10 cellular contexts compared by ENCODE assay signal in the genomic region with DNA sequence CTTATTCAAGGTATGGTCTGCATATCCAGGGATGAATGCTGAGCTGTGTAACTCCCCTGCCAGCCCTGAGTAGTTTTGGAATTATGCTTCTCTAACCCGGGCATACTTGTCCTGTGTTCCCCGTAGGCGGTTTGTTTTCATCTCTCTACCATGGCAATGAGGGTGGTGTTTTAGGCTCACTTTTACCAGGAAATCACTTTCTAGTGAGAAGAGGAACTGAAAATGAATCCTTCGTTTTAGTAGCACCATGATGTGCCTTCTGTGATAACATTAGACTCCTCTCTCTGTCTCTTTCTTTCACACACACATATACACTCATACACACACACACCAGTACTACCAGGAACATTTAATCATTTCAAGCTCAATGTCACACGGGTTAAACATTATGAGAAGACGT. TPM values are rescaled to one million over a fixed set of nuclear protein-coding genes. Genes with fewer than 3 reads are reported as not detected.
DNase-seq lines count a peak whose midpoint lies in the region; ATAC-seq and TF ChIP-seq lines count a peak whose summit lies in the region.
"Had no signal": no experiment of that assay in that cellular context is flagged by ENCODE, and none has a peak within 500 bp of the region (broad histone marks: within the 10 kb centered on the region; RNA-seq: fewer than 3 reads in every experiment).

No MANE protein-coding gene starts in this region.

- DNase-seq in OCI-M1 (lab: John Stamatoyannopoulos, UW) (peak; percentile 3), NCI-H187 (lab: John Stamatoyannopoulos, UW) (no peak), esophagus squamous epithelium (lab: John Stamatoyannopoulos, UW) (no peak), NCI-H2081 treated with DMSO at 0.1 percent for 48 hours (lab: John Stamatoyannopoulos, UW) (no peak)
- no peak for DNase-seq in activated CD4-positive, alpha-beta memory T cell treated with anti-CD3 and anti-CD28 coated beads, Interleukin-2, amount 10 ng/mL, durations not matched to agents 7 days and 5 days
- DNase-seq: activated CD4-positive, alpha-beta T cell treated with anti-CD3 and anti-CD28 coated beads, Interleukin-2, amount 10 ng/mL, durations not matched to agents 24 days and 14 days; NCI-H82 had no signal

- intact Hi-C loops in esophagus squamous epithelium (cut with DNase I): no loop called here

- TF ChIP-seq CTCF in esophagus squamous epithelium (IDR thresholded peaks at IDR 0.05): no peak

- no peaks in the 10 kb centered on the region for H3K9me3 ChIP-seq in esophagus squamous epithelium

- H3K27ac Mint-ChIP-seq in activated CD4-positive, alpha-beta memory T cell treated with anti-CD3 and anti-CD28 coated beads, Interleukin-2, amount 10 ng/mL, durations not matched to agents 7 days and 5 days: no peak overlapping the region
- H3K27ac Mint-ChIP-seq: activated CD4-positive, alpha-beta T cell treated with anti-CD3 and anti-CD28 coated beads, Interleukin-2, amount 10 ng/mL, durations not matched to agents 24 days and 14 days had no signal

- peaks cover 38% of the 10 kb centered on the region for H3K27me3 Mint-ChIP-seq in activated CD4-positive, alpha-beta memory T cell treated with anti-CD3 and anti-CD28 coated beads, Interleukin-2, amount 10 ng/mL, durations not matched to agents 7 days and 5 days

- H3K4me3 ChIP-seq in esophagus squamous epithelium: no peak overlapping the region

- H3K36me3 ChIP-seq in esophagus squamous epithelium: no peaks in the 10 kb centered on the region

- H3K27me3 ChIP-seq in esophagus squamous epithelium: peaks cover 0 to 4% (median 0%) of the 10 kb centered on the region in 4 donors

- 47 to 64% methylated on average over 6 of the region's 6 CpGs for WGBS in esophagus squamous epithelium, 2 donors

- peaks cover 5% of the 10 kb centered on the region for H3K4me1 Mint-ChIP-seq in activated CD4-positive, alpha-beta memory T cell treated with anti-CD3 and anti-CD28 coated beads, Interleukin-2, amount 10 ng/mL, durations not matched to agents 7 days and 5 days

- peak; percentile 99 for ATAC-seq in GM18498 (IDR thresholded peaks at IDR 0.05; ENCODE audit: unreplicated experiment)
- ATAC-seq in GM19468 (IDR thresholded peaks at IDR 0.05; ENCODE audit: extremely low read depth, unreplicated experiment): peak; percentile 74
- ATAC-seq in HG03066 (IDR thresholded peaks at IDR 0.05; ENCODE audit: low read depth, unreplicated experiment): peak; percentile 98

- H3K36me3 Mint-ChIP-seq in activated CD4-positive, alpha-beta memory T cell treated with anti-CD3 and anti-CD28 coated beads, Interleukin-2, amount 10 ng/mL, durations not matched to agents 7 days and 5 days (ENCODE audit: low read depth): no peaks in the 10 kb centered on the region

- CTCF ChIA-PET in activated CD4-positive, alpha-beta memory T cell treated with anti-CD3 and anti-CD28 coated beads, Interleukin-2, amount 10 ng/mL, durations not matched to agents 7 days and 5 days (lab: Charles Lee): no interaction called here

- H3K9me3 Mint-ChIP-seq in activated CD4-positive, alpha-beta memory T cell treated with anti-CD3 and anti-CD28 coated beads, Interleukin-2, amount 10 ng/mL, durations not matched to agents 7 days and 5 days: peaks cover 4% of the 10 kb centered on the region

- no peaks in the 10 kb centered on the region for H3K4me1 ChIP-seq in esophagus squamous epithelium

- no peak for TF ChIP-seq POLR2A in esophagus squamous epithelium (IDR thresholded peaks at IDR 0.05)

- no peak overlapping the region for H3K4me3 Mint-ChIP-seq in activated CD4-positive, alpha-beta memory T cell treated with anti-CD3 and anti-CD28 coated beads, Interleukin-2, amount 10 ng/mL, durations not matched to agents 7 days and 5 days
- H3K4me3 Mint-ChIP-seq: activated CD4-positive, alpha-beta T cell treated with anti-CD3 and anti-CD28 coated beads, Interleukin-2, amount 10 ng/mL, durations not matched to agents 24 days and 14 days had no signal

- H3K27ac ChIP-seq in esophagus squamous epithelium: no peak overlapping the region

- POLR2A ChIA-PET in activated CD4-positive, alpha-beta memory T cell treated with anti-CD3 and anti-CD28 coated beads, Interleukin-2, amount 10 ng/mL, durations not matched to agents 7 days and 5 days (lab: Charles Lee): no interaction called here

RNA-seq across cellular contexts. Expression of gene PFKP, which starts 31.2 kb away (rescaled TPM):
- 100 to 1,000 TPM; 214 to 215 TPM for total RNA-seq in activated CD4-positive, alpha-beta memory T cell treated with anti-CD3 and anti-CD28 coated beads, Interleukin-2, amount 10 ng/mL, durations not matched to agents 7 days and 5 days
- 10 to 100 TPM; 69.7 to 94.0 (median 86.4) TPM for total RNA-seq in esophagus squamous epithelium
